ENCODE assay signal across 28 cellular contexts in genomic region chr16:31050280-31051030, GRCh38. TPM values are rescaled to one million over a fixed set of nuclear protein-coding genes. Genes with fewer than 3 reads are reported as not detected.
A peak's percentile ranks its signal among the peaks of the same experiment; 100 is the strongest.
DNase-seq lines count a peak whose midpoint lies in the region; ATAC-seq, FAIRE-seq and TF ChIP-seq lines count a peak whose summit lies in the region.
"Had no signal": no experiment of that assay in that cellular context is flagged by ENCODE, and none has a peak within 500 bp of the region (broad histone marks: within the 10 kb centered on the region; RNA-seq: fewer than 3 reads in every experiment).

No MANE protein-coding gene starts in this region.

- no peaks in the 10 kb centered on the region for H3K79me2 ChIP-seq in astrocyte (ENCODE audit: insufficient read depth, low read length)

- peak; percentile 78 for DNase-seq in H7
- peak; percentile 82 for DNase-seq in LHCN-M2 (ENCODE audit: low read depth)
- no peak for DNase-seq in astrocyte (ENCODE audit: low read depth)
- no peak for DNase-seq in mesenchymal stem cell
- no peak for DNase-seq in stimulated activated effector memory CD8-positive, alpha-beta T cell treated with anti-CD3 and anti-CD28 coated beads, Interleukin-12 subunit alpha, Interleukin-12 subunit beta, amount 100 ng/mL, for 72 hours (ENCODE audit: low spot score in 2 of 2)
- DNase-seq in NCI-H2107 treated with DMSO at 0.1 percent for 48 hours (lab: John Stamatoyannopoulos, UW; ENCODE audit: unreplicated experiment): no peak
- no peak for DNase-seq in nucleus accumbens (lab: John Stamatoyannopoulos, UW)
- DNase-seq: activated CD4-positive, alpha-beta T cell treated with anti-CD3 and anti-CD28 coated beads, Interleukin-2, amount 50 U/mL, for 48 hours; activated naive CD4-positive, alpha-beta T cell treated with Interleukin-2 at 50 U/mL for 16 hours; Caco-2; central memory CD4-positive, alpha-beta T cell; cortex of kidney; effector memory CD4-positive, alpha-beta T cell; kidney; left ventricle myocardium superior; NCI-H1105; NCI-H2029; NCI-H446; occipital lobe; PC-3; stimulated activated CD4-positive, alpha-beta T cell treated with anti-CD3 and anti-CD28 coated beads, Interleukin-4, amount 100 ng/mL, for 24 hours; T-helper 2 cell had no signal

- H3K79me1 ChIP-seq in mesenchymal stem cell (replicated peaks; ENCODE audit: low read length, poor library complexity, severe bottlenecking): no peaks in the 10 kb centered on the region

- H3K9ac ChIP-seq in astrocyte (ENCODE audit: low read length) (no peak overlapping the region), mesenchymal stem cell (ENCODE audit: low read length) (no peak overlapping the region)
- H3K9ac ChIP-seq: BLaER1 treated with 17β-estradiol and CSF1 and Interleukin-3, amounts not matched to agents 10 nM and 100 nM had no signal

- H2BK15ac ChIP-seq in mesenchymal stem cell (ENCODE audit: low read depth, poor library complexity, severe bottlenecking): no peak overlapping the region

- H3K27ac ChIP-seq in astrocyte (ENCODE audit: low read depth, low read length): no peak overlapping the region
- H3K27ac ChIP-seq in mesenchymal stem cell (ENCODE audit: low read length, poor library complexity, severe bottlenecking): no peak overlapping the region
- H3K27ac ChIP-seq: BLaER1 treated with 17β-estradiol and CSF1 and Interleukin-3, amounts not matched to agents 10 nM and 100 nM; epithelial cell of prostate; tibial nerve had no signal

- no peak overlapping the region for H3K23ac ChIP-seq in mesenchymal stem cell (ENCODE audit: low read length in 2 of 2)

- peaks cover 7% of the 10 kb centered on the region for H3K4me1 Mint-ChIP-seq in astrocyte (ENCODE audit: low read depth, unreplicated experiment)
- H3K4me1 Mint-ChIP-seq in stimulated activated effector memory CD8-positive, alpha-beta T cell treated with anti-CD3 and anti-CD28 coated beads, Interleukin-12 subunit alpha, Interleukin-12 subunit beta, amount 100 ng/mL, for 72 hours: peaks cover 10% of the 10 kb centered on the region

- no peak overlapping the region for H2BK5ac ChIP-seq in mesenchymal stem cell (ENCODE audit: low read depth, low read length, poor library complexity, severe bottlenecking)

- no peak for FAIRE-seq in astrocyte (lab: Jason Lieb, UNC)
- FAIRE-seq: kidney had no signal

- no peak for TF ChIP-seq CTCF in astrocyte (IDR thresholded peaks at IDR 0.05; ENCODE audit: insufficient read depth, low read depth, low read length)

- H3K4me3 ChIP-seq in H7 (ENCODE audit: insufficient read depth, low read depth, low read length) (no peak overlapping the region), astrocyte (ENCODE audit: insufficient read depth, low read depth, low read length) (no peak overlapping the region), mesenchymal stem cell (ENCODE audit: insufficient read depth in 1 of 2, low read depth in 1 of 2, low read length in 2 of 2) (no peak overlapping the region)
- H3K4me3 ChIP-seq: BLaER1 treated with 17β-estradiol and CSF1 and Interleukin-3, amounts not matched to agents 10 nM and 100 nM; tibial nerve had no signal

- no peak overlapping the region for H3K4me2 ChIP-seq in astrocyte (ENCODE audit: low read length)
- H3K4me2 ChIP-seq in mesenchymal stem cell (ENCODE audit: low read length, poor library complexity, severe bottlenecking): no peak overlapping the region

- H2BK120ac ChIP-seq in mesenchymal stem cell (ENCODE audit: low read depth, low read length): no peak overlapping the region

- 95% methylated on average over 10 of the region's 10 CpGs for WGBS in mesenchymal stem cell

- no peaks in the 10 kb centered on the region for H3K27me3 Mint-ChIP-seq in astrocyte (ENCODE audit: low read depth, unreplicated experiment)

- H2BK12ac ChIP-seq in mesenchymal stem cell (ENCODE audit: low read length in 2 of 2): peak overlapping the region; percentile 25 to 37

- peaks cover 5% of the 10 kb centered on the region for H3K9me3 Mint-ChIP-seq in astrocyte (ENCODE audit: unreplicated experiment)
- no peaks in the 10 kb centered on the region for H3K9me3 Mint-ChIP-seq in stimulated activated effector memory CD8-positive, alpha-beta T cell treated with anti-CD3 and anti-CD28 coated beads, Interleukin-12 subunit alpha, Interleukin-12 subunit beta, amount 100 ng/mL, for 72 hours

- H3K36me3 ChIP-seq in H7 (replicated peaks; ENCODE audit: control insufficient read depth, insufficient read depth, low read length) (no peaks in the 10 kb centered on the region), astrocyte (ENCODE audit: insufficient read depth, low read length) (no peaks in the 10 kb centered on the region), mesenchymal stem cell (ENCODE audit: control insufficient read depth in 1 of 2, insufficient read depth in 2 of 2, low read depth in 1 of 2, low read length in 2 of 2) (no peaks in the 10 kb centered on the region)
- H3K36me3 ChIP-seq: BLaER1 treated with 17β-estradiol and CSF1 and Interleukin-3, amounts not matched to agents 10 nM and 100 nM; tibial nerve had no signal

- H4K8ac ChIP-seq in mesenchymal stem cell (ENCODE audit: low read length): no peak overlapping the region

- H4K91ac ChIP-seq in mesenchymal stem cell (ENCODE audit: low read length): no peak overlapping the region

- H3K4me3 Mint-ChIP-seq in astrocyte (ENCODE audit: unreplicated experiment): peak overlapping the region; percentile 45
- no peak overlapping the region for H3K4me3 Mint-ChIP-seq in stimulated activated effector memory CD8-positive, alpha-beta T cell treated with anti-CD3 and anti-CD28 coated beads, Interleukin-12 subunit alpha, Interleukin-12 subunit beta, amount 100 ng/mL, for 72 hours

- no peak for ATAC-seq in stimulated activated effector memory CD8-positive, alpha-beta T cell treated with anti-CD3 and anti-CD28 coated beads, Interleukin-12 subunit alpha, Interleukin-12 subunit beta, amount 100 ng/mL, for 72 hours
- ATAC-seq: activated CD4-positive, CD25-positive, alpha-beta regulatory T cell treated with anti-CD3 and anti-CD28 coated beads, Interleukin-2, amount 50 U/mL, for 24 hours; left ventricle myocardium superior; PC-3; Right ventricle myocardium inferior; SK-N-SH treated with all-trans-retinoic acid at 6 μM for 48 hours had no signal

- H3K27me3 ChIP-seq in H7 (ENCODE audit: control insufficient read depth, insufficient read depth, low read length) (no peaks in the 10 kb centered on the region), astrocyte (ENCODE audit: insufficient read depth, low read length) (no peaks in the 10 kb centered on the region), mesenchymal stem cell (ENCODE audit: control insufficient read depth in 1 of 2, insufficient read depth in 1 of 2, low read length in 2 of 2) (no peaks in the 10 kb centered on the region)
- H3K27me3 ChIP-seq: BLaER1 treated with 17β-estradiol and CSF1 and Interleukin-3, amounts not matched to agents 10 nM and 100 nM; tibial nerve had no signal

- no peak overlapping the region for H3K4ac ChIP-seq in mesenchymal stem cell (ENCODE audit: low read depth in 1 of 2, low read length in 2 of 2)

- H3K9me3 ChIP-seq in astrocyte (ENCODE audit: insufficient read depth, low read depth, low read length) (no peaks in the 10 kb centered on the region), mesenchymal stem cell (ENCODE audit: control insufficient read depth, low read length) (no peaks in the 10 kb centered on the region)
- H3K9me3 ChIP-seq: BLaER1 treated with 17β-estradiol and CSF1 and Interleukin-3, amounts not matched to agents 10 nM and 100 nM; Caco-2; tibial nerve had no signal

- no peak overlapping the region for H3K27ac Mint-ChIP-seq in astrocyte (ENCODE audit: unreplicated experiment)
- H3K27ac Mint-ChIP-seq in stimulated activated effector memory CD8-positive, alpha-beta T cell treated with anti-CD3 and anti-CD28 coated beads, Interleukin-12 subunit alpha, Interleukin-12 subunit beta, amount 100 ng/mL, for 72 hours: no peak overlapping the region

- H3K14ac ChIP-seq in mesenchymal stem cell (ENCODE audit: low read length in 2 of 2): no peak overlapping the region

- H3K18ac ChIP-seq in mesenchymal stem cell (ENCODE audit: low read depth in 1 of 2, low read length in 2 of 2): no peak overlapping the region

- H3K4me1 ChIP-seq in astrocyte (ENCODE audit: insufficient read depth, low read length) (peaks cover 3% of the 10 kb centered on the region), mesenchymal stem cell (ENCODE audit: control insufficient read depth, insufficient read depth, low read depth, low read length) (peaks cover 7% of the 10 kb centered on the region)
- H3K4me1 ChIP-seq: Caco-2 had no signal

- H4K20me1 ChIP-seq in astrocyte (ENCODE audit: insufficient read depth, low read length): no peaks in the 10 kb centered on the region
- H4K20me1 ChIP-seq: BLaER1 treated with 17β-estradiol and CSF1 and Interleukin-3, amounts not matched to agents 10 nM and 100 nM had no signal

- H3K36me3 Mint-ChIP-seq in astrocyte (ENCODE audit: low read depth, unreplicated experiment): no peaks in the 10 kb centered on the region
- no peaks in the 10 kb centered on the region for H3K36me3 Mint-ChIP-seq in stimulated activated effector memory CD8-positive, alpha-beta T cell treated with anti-CD3 and anti-CD28 coated beads, Interleukin-12 subunit alpha, Interleukin-12 subunit beta, amount 100 ng/mL, for 72 hours

- H2AFZ ChIP-seq in astrocyte (ENCODE audit: low read depth, low read length): no peak overlapping the region
- no peak overlapping the region for H2AFZ ChIP-seq in mesenchymal stem cell (ENCODE audit: low read depth, low read length)

- no peak overlapping the region for H2AK5ac ChIP-seq in mesenchymal stem cell (ENCODE audit: low read length, severe bottlenecking)

RNA-seq across cellular contexts. Expression of gene STX4, which starts 17.1 kb away (rescaled TPM):
- total RNA-seq in H7 (2014; rRNA removed; shearing (Covaris generic)): 13.6 and 14.2 TPM in 2 replicates
- total RNA-seq in LHCN-M2 (2014; rRNA removed): 51.4 and 52.9 TPM in 2 replicates
- polyA plus RNA-seq in LHCN-M2 (2012): 103 TPM
- total RNA-seq in astrocyte: 54.9 and 56.0 TPM in 2 replicates
- polyA plus RNA-seq in mesenchymal stem cell (2013, experiment 1 of 2): 80.0 TPM
- polyA plus RNA-seq in mesenchymal stem cell (2013, experiment 2 of 2): 81.0 TPM

RNA-seq across cellular contexts. Expression of gene ZNF668, which starts 23.6 kb away (rescaled TPM):
- 16.4 and 19.9 TPM in 2 replicates for total RNA-seq in H7 (2014; rRNA removed; shearing (Covaris generic))
- 96.0 and 115 TPM in 2 replicates for total RNA-seq in LHCN-M2 (2014; rRNA removed)
- 34.2 TPM for polyA plus RNA-seq in LHCN-M2 (2012)
- total RNA-seq in astrocyte: 18.6 and 21.6 TPM in 2 replicates
- polyA plus RNA-seq in mesenchymal stem cell (2013, experiment 1 of 2): 11.3 TPM
- 12.2 TPM for polyA plus RNA-seq in mesenchymal stem cell (2013, experiment 2 of 2)

RNA-seq across cellular contexts. Expression of gene ZNF646, which starts 23.8 kb away (rescaled TPM):
- 28.8 and 30.0 TPM in 2 replicates for total RNA-seq in H7 (2014; rRNA removed; shearing (Covaris generic))
- total RNA-seq in LHCN-M2 (2014; rRNA removed) (28.5 and 33.0 TPM in 2 replicates), astrocyte (16.5 and 17.2 TPM in 2 replicates)
- polyA plus RNA-seq in LHCN-M2 (2012): 9.6 TPM
- 6.5 TPM for polyA plus RNA-seq in mesenchymal stem cell (2013, experiment 1 of 2)
- 5.2 TPM for polyA plus RNA-seq in mesenchymal stem cell (2013, experiment 2 of 2)

RNA-seq across cellular contexts. Expression of gene PRSS53, which starts 38.3 kb away (rescaled TPM):
- 1.3 and 4.5 TPM in 2 replicates for total RNA-seq in H7 (2014; rRNA removed; shearing (Covaris generic))
- total RNA-seq in LHCN-M2 (2014; rRNA removed) (9.2 and 9.7 TPM in 2 replicates), astrocyte (3.4 and 7.1 TPM in 2 replicates)
- polyA plus RNA-seq in LHCN-M2 (2012): 0.41 TPM
- 2.1 TPM for polyA plus RNA-seq in mesenchymal stem cell (2013, experiment 1 of 2)
- polyA plus RNA-seq in mesenchymal stem cell (2013, experiment 2 of 2): 2.1 TPM

RNA-seq across cellular contexts. Expression of gene STX1B, which starts 40.0 kb away (rescaled TPM):
- total RNA-seq in H7 (2014; rRNA removed; shearing (Covaris generic)): 1.3 and 4.1 TPM in 2 replicates
- total RNA-seq in LHCN-M2 (2014; rRNA removed): 1.7 and 4.1 TPM in 2 replicates
- polyA plus RNA-seq in LHCN-M2 (2012): 3.4 TPM
- 10.7 and 11.0 TPM in 2 replicates for total RNA-seq in astrocyte
- 0.47 TPM for polyA plus RNA-seq in mesenchymal stem cell (2013, experiment 1 of 2)
- 0.37 TPM for polyA plus RNA-seq in mesenchymal stem cell (2013, experiment 2 of 2)

Comparison
In these comparisons a context has a peak if more than half of its experiments do, and no peak if none do; other contexts are left out.
1. DNase-seq: peak in H7 (single experiment) and LHCN-M2 (single experiment); none in astrocyte (single experiment), mesenchymal stem cell (single experiment), stimulated activated effector memory CD8-positive, alpha-beta T cell treated with anti-CD3 and anti-CD28 coated beads, Interleukin-12 subunit alpha, Interleukin-12 subunit beta, amount 100 ng/mL, for 72 hours (0 of 2), NCI-H2107 treated with DMSO at 0.1 percent for 48 hours (single experiment) and nucleus accumbens (0 of 56).